ENCODE assay signal across 7 cellular contexts in genomic region chr1:7379445-7379971, GRCh38.
DNase-seq lines count a peak whose midpoint lies in the region; ATAC-seq and TF ChIP-seq lines count a peak whose summit lies in the region.

No MANE protein-coding gene starts in this region.

- H3K4me1 ChIP-seq in HUES64 (ENCODE audit: insufficient read depth, low read length) (peaks cover 14% of the 10 kb centered on the region), hepatocyte (ENCODE audit: insufficient read depth) (no peaks in the 10 kb centered on the region)

- H2AFZ ChIP-seq in hepatocyte, result no peak overlapping the region

- peak; percentile 58 for DNase-seq in SW480 (ENCODE audit: low spot score)
- peak; percentile 32 for DNase-seq in hepatocyte (ENCODE audit: low spot score)
- peak; percentile 54 for DNase-seq in stromal cell of bone marrow (ENCODE audit: low read depth)
- no peak for DNase-seq in activated CD4-positive, alpha-beta T cell treated with anti-CD3 and anti-CD28 coated beads, Interleukin-2, amount 50 U/mL, for 1 hour
- no peak for DNase-seq in inferior parietal cortex (ENCODE audit: extremely low spot score)

- H3K4me3 ChIP-seq in HUES64 (ENCODE audit: low read length), result peak overlapping the region; percentile 26; the same call in 1 of the 2 replicates
- no peak overlapping the region for H3K4me3 ChIP-seq in hepatocyte

- no peak for TF ChIP-seq CTCF in hepatocyte (IDR thresholded peaks at IDR 0.05; ENCODE audit: poor library complexity)

- H3K4me2 ChIP-seq in hepatocyte, result peak overlapping the region; percentile 66

- H3K27ac ChIP-seq in HUES64 (ENCODE audit: low read depth, low read length), result peak overlapping the region; percentile 58
- H3K27ac ChIP-seq in hepatocyte, result peak overlapping the region; percentile 23

- ATAC-seq in HG03159 (IDR thresholded peaks at IDR 0.05; ENCODE audit: unreplicated experiment), result no peak

- H3K9me2 ChIP-seq in hepatocyte (replicated peaks; ENCODE audit: insufficient read depth), result no peaks in the 10 kb centered on the region

- no peaks in the 10 kb centered on the region for H3K79me2 ChIP-seq in hepatocyte

- H3K27me3 ChIP-seq in HUES64 (ENCODE audit: insufficient read depth, low read length) (no peaks in the 10 kb centered on the region), hepatocyte (no peaks in the 10 kb centered on the region)

- H4K20me1 ChIP-seq in hepatocyte (ENCODE audit: insufficient read depth, poor library complexity, severe bottlenecking), result no peaks in the 10 kb centered on the region

- H3K36me3 ChIP-seq in HUES64 (ENCODE audit: insufficient read depth, low read length), result no peaks in the 10 kb centered on the region
- no peaks in the 10 kb centered on the region for H3K36me3 ChIP-seq in hepatocyte (replicated peaks; ENCODE audit: insufficient read depth, low read depth)

- 24% methylated on average over 18 of the region's 18 CpGs for WGBS in HUES64
- 21% methylated on average over 18 of the region's 18 CpGs for WGBS in hepatocyte (ENCODE audit: low lambda C conversion rate, missing lambda C conversion rate)

- peak overlapping the region; percentile 56; the same call in 1 of the 2 replicates for H3K9ac ChIP-seq in HUES64 (ENCODE audit: low read depth, low read length)

- H3K9me3 ChIP-seq in HUES64 (ENCODE audit: insufficient read depth, low read depth, low read length) (no peaks in the 10 kb centered on the region), hepatocyte (ENCODE audit: low read depth) (no peaks in the 10 kb centered on the region)

Comparison
In these comparisons a context has a peak if more than half of its experiments do, and no peak if none do; other contexts are left out.
1. DNase-seq: peak in SW480 (single experiment), hepatocyte (single experiment) and stromal cell of bone marrow (single experiment); none in activated CD4-positive, alpha-beta T cell treated with anti-CD3 and anti-CD28 coated beads, Interleukin-2, amount 50 U/mL, for 1 hour (single experiment) and inferior parietal cortex (single experiment).